10 cellular contexts compared by ENCODE assay signal in genomic region chr3:57221883-57222282, GRCh38. TPM values are rescaled to one million over a fixed set of nuclear protein-coding genes. Genes with fewer than 3 reads are reported as not detected.
DNase-seq lines count a peak whose midpoint lies in the region; ATAC-seq, FAIRE-seq and TF ChIP-seq lines count a peak whose summit lies in the region.
"Had no signal": no experiment of that assay in that cellular context is flagged by ENCODE, and none has a peak within 500 bp of the region (broad histone marks: within the 10 kb centered on the region; RNA-seq: fewer than 3 reads in every experiment).

No MANE protein-coding gene starts in this region.

- H3K27me3 Mint-ChIP-seq in naive thymus-derived CD4-positive, alpha-beta T cell: peaks cover 0 to 18% (median 0%) of the 10 kb centered on the region in 5 donors
- H3K27me3 Mint-ChIP-seq: activated naive CD8-positive, alpha-beta T cell had no signal

- no peaks in the 10 kb centered on the region for H3K36me3 Mint-ChIP-seq in naive thymus-derived CD4-positive, alpha-beta T cell
- H3K36me3 Mint-ChIP-seq: activated naive CD8-positive, alpha-beta T cell had no signal

- H3K9me3 Mint-ChIP-seq in naive thymus-derived CD4-positive, alpha-beta T cell: no peaks in the 10 kb centered on the region

- CTCF ChIA-PET in naive thymus-derived CD4-positive, alpha-beta T cell (lab: Charles Lee): no interaction called here

- H3K36me3 ChIP-seq in bronchial epithelial cell (ENCODE audit: control insufficient read depth, insufficient read depth, low read length): no peaks in the 10 kb centered on the region
- H3K36me3 ChIP-seq in naive thymus-derived CD4-positive, alpha-beta T cell (ENCODE audit: control insufficient read depth in 2 of 3, insufficient read depth in 3 of 3, low read length in 3 of 3): no peaks in the 10 kb centered on the region
- H3K36me3 ChIP-seq: MG63 had no signal

- FAIRE-seq in bronchial epithelial cell (lab: Jason Lieb, UNC): no peak

- H3K4me1 Mint-ChIP-seq in naive thymus-derived CD4-positive, alpha-beta T cell: peaks cover 0 to 10% (median 4%) of the 10 kb centered on the region in 7 donors

- peaks cover 0 to 3% of the 10 kb centered on the region in 2 donors for H3K4me1 ChIP-seq in naive thymus-derived CD4-positive, alpha-beta T cell (ENCODE audit: control insufficient read depth in 2 of 2, insufficient read depth in 2 of 2, low read length in 2 of 2)

- ATAC-seq in GM18519 (IDR thresholded peaks at IDR 0.05; ENCODE audit: low FRiP score, unreplicated experiment): no peak
- ATAC-seq in naive thymus-derived CD4-positive, alpha-beta T cell: no peak

- no peaks in the 10 kb centered on the region for H3K27me3 ChIP-seq in bronchial epithelial cell (ENCODE audit: control insufficient read depth, insufficient read depth, low read length)
- no peaks in the 10 kb centered on the region for H3K27me3 ChIP-seq in naive thymus-derived CD4-positive, alpha-beta T cell (ENCODE audit: control insufficient read depth in 2 of 2, insufficient read depth in 2 of 2, low read length in 2 of 2)
- H3K27me3 ChIP-seq: MG63 had no signal

- H3K27ac Mint-ChIP-seq in naive thymus-derived CD4-positive, alpha-beta T cell: no peak overlapping the region
- H3K27ac Mint-ChIP-seq: activated naive CD8-positive, alpha-beta T cell had no signal

- peak; percentile 68 for TF ChIP-seq CTCF in C4-2B (conservative IDR thresholded peaks at IDR 0.05)
- TF ChIP-seq CTCF in bronchial epithelial cell (IDR thresholded peaks at IDR 0.05; ENCODE audit: insufficient read depth, low read length, severe bottlenecking): no peak

- no peak overlapping the region for H3K4me3 ChIP-seq in bronchial epithelial cell (ENCODE audit: low read depth, low read length)
- no peak overlapping the region for H3K4me3 ChIP-seq in naive thymus-derived CD4-positive, alpha-beta T cell (ENCODE audit: low read length)
- H3K4me3 ChIP-seq: MG63 had no signal

- in situ Hi-C loops in KBM-7 (cut with MboI; ENCODE audit: low pct_unique_long_range_greater_than_20kb, low sequenced_read_pairs): no loop called here

- intact Hi-C loops in naive thymus-derived CD4-positive, alpha-beta T cell (cut with micrococcal nuclease): loop anchor here in 1 of 2 donors (10.0 kb wide), 1 partner anchor 667 kb away; the partner anchor contains the start of gene CCDC66

- POLR2A ChIA-PET in naive thymus-derived CD4-positive, alpha-beta T cell (lab: Charles Lee): no interaction called here

- no peak overlapping the region for H3K4me3 Mint-ChIP-seq in naive thymus-derived CD4-positive, alpha-beta T cell
- H3K4me3 Mint-ChIP-seq: activated naive CD8-positive, alpha-beta T cell had no signal

- no peak overlapping the region for H3K27ac ChIP-seq in C4-2B
- no peak overlapping the region for H3K27ac ChIP-seq in naive thymus-derived CD4-positive, alpha-beta T cell (ENCODE audit: low read depth, low read length)

- DNase-seq in KBM-7: peak; percentile 8
- DNase-seq in bronchial epithelial cell (ENCODE audit: low read depth): peak; percentile 47
- peak; percentile 48 to 50 for DNase-seq in lung microvascular endothelial cell (ENCODE audit: low read depth in 2 of 2)
- no peak for DNase-seq in SKM-1 treated with dmso at 0.1 percent for 144 hours (lab: John Stamatoyannopoulos, UW; ENCODE audit: unreplicated experiment)
- no peak for DNase-seq in GM19240 (ENCODE audit: insufficient read length, low spot score)
- no peak for DNase-seq in naive thymus-derived CD4-positive, alpha-beta T cell
- DNase-seq: MG63 had no signal

- no peaks in the 10 kb centered on the region for H3K9me3 ChIP-seq in naive thymus-derived CD4-positive, alpha-beta T cell (ENCODE audit: control insufficient read depth in 2 of 3, low read length in 3 of 3)
- H3K9me3 ChIP-seq: MG63 had no signal

RNA-seq across cellular contexts. Expression of gene APPL1, which starts 5.6 kb away (rescaled TPM):
- 29.5 and 32.5 TPM in 2 replicates for total RNA-seq in bronchial epithelial cell
- total RNA-seq in lung microvascular endothelial cell: 31.8 and 38.7 TPM in 2 replicates
- 10 to 100 TPM; 25.4 to 42.1 (median 29.2) TPM for total RNA-seq in naive thymus-derived CD4-positive, alpha-beta T cell
- polyA plus RNA-seq in naive thymus-derived CD4-positive, alpha-beta T cell: 10 to 100 TPM; 37.4 to 58.8 TPM

RNA-seq across cellular contexts. Expression of gene HESX1, which starts 22.1 kb away (rescaled TPM):
- total RNA-seq in bronchial epithelial cell (0.13 and 0.26 TPM in 2 replicates), lung microvascular endothelial cell (under 0.01 and 0.22 TPM in 2 replicates)
- total RNA-seq in naive thymus-derived CD4-positive, alpha-beta T cell: not detected
- under 1 TPM in 1 of 2 donors, not detected in 1; 0.40 TPM for polyA plus RNA-seq in naive thymus-derived CD4-positive, alpha-beta T cell

RNA-seq across cellular contexts. Expression of gene IL17RD, which starts 56.7 kb away (rescaled TPM):
- total RNA-seq in bronchial epithelial cell (1.1 and 2.3 TPM in 2 replicates), lung microvascular endothelial cell (0.20 and 0.65 TPM in 2 replicates)
- total RNA-seq in naive thymus-derived CD4-positive, alpha-beta T cell: under 1 TPM in 2 of 5 experiments, not detected in 3; 0.03 to 0.05 TPM
- not detected for polyA plus RNA-seq in naive thymus-derived CD4-positive, alpha-beta T cell

Comparison
In these comparisons a context has a peak if more than half of its experiments do, and no peak if none do; other contexts are left out.
1. DNase-seq: peak in KBM-7 (single experiment), bronchial epithelial cell (single experiment) and lung microvascular endothelial cell (2 of 2); none in SKM-1 treated with dmso at 0.1 percent for 144 hours (single experiment), GM19240 (single experiment) and naive thymus-derived CD4-positive, alpha-beta T cell (0 of 9).